8 cellular contexts compared by ENCODE assay signal in genomic region chr19:18522862-18523440, GRCh38. TPM values are rescaled to one million over a fixed set of nuclear protein-coding genes. Genes with fewer than 3 reads are reported as not detected.
DNase-seq lines count a peak whose midpoint lies in the region; ATAC-seq, FAIRE-seq and TF ChIP-seq lines count a peak whose summit lies in the region.
"Not testable (repeated sequence)": the region's sequence is repeated elsewhere in the genome, so short reads cannot be mapped to it uniquely, and the experiment has no call there.

No MANE protein-coding gene starts in this region.

- H3K9me3 Mint-ChIP-seq in activated naive CD4-positive, alpha-beta T cell treated with anti-CD3 and anti-CD28 coated beads, Interleukin-2, amount 50 U/mL, for 72 hours; effector memory CD8-positive, alpha-beta T cell: not testable (repeated sequence)

- H3K4me3 ChIP-seq in HUES48 (ENCODE audit: low read depth, low read length) (peak overlapping the region; percentile 18; the same call in 1 of the 2 replicates), SU-DHL-6 (ENCODE audit: insufficient read depth, low read length, poor library complexity, severe bottlenecking) (peak overlapping the region; percentile 34), HepG2 (replicated peaks in 1 of 3; ENCODE audit: insufficient read depth in 1 of 3, low read depth in 2 of 3, low read length in 3 of 3) (peak overlapping the region; percentile 12 to 60 (median 21); a peak in 3 of 6 replicates), parathyroid adenoma (ENCODE audit: low read depth, low read length) (peak overlapping the region; percentile 87), tibial nerve (peak overlapping the region in 1 of 4 donors; percentile 90)

- POLR2A ChIA-PET in HepG2 (lab: Yijun Ruan, JAX): interaction anchor here (0.6 to 4.2 kb wide), 9 partner anchors 19 to 116 kb away, joined by 3 to 37 read pairs (median 4); partner anchors contain the start of genes KXD1, REX1BD and UBA52

- not testable (repeated sequence) for H3K27me3 ChIP-seq in HUES48 (ENCODE audit: control insufficient read depth, insufficient read depth, low read length); SU-DHL-6 (ENCODE audit: low read length); HepG2 (ENCODE audit: control insufficient read depth in 1 of 2, insufficient read depth in 2 of 2, low read length in 2 of 2); parathyroid adenoma (ENCODE audit: control insufficient read depth, insufficient read depth, low read length); tibial nerve

- not testable (repeated sequence) for TF ChIP-seq RAD21 in HepG2 (CRISPR knock-in tag; IDR thresholded peaks at IDR 0.05)

- H3K36me3 ChIP-seq in HUES48 (ENCODE audit: control insufficient read depth, insufficient read depth, low read length); SU-DHL-6 (ENCODE audit: low read length); HepG2 (replicated peaks in 1 of 2; ENCODE audit: control insufficient read depth in 1 of 2, insufficient read depth in 2 of 2, low read length in 2 of 2); parathyroid adenoma (ENCODE audit: control insufficient read depth, insufficient read depth, low read length); tibial nerve: not testable (repeated sequence)

- DNase-seq in activated naive CD4-positive, alpha-beta T cell treated with anti-CD3 and anti-CD28 coated beads, Interleukin-2, amount 50 U/mL, for 72 hours (ENCODE audit: low spot score in 2 of 2); effector memory CD8-positive, alpha-beta T cell; HepG2 (ENCODE audit: low spot score); tibial nerve (ENCODE audit: low spot score in 2 of 2): not testable (repeated sequence)

- not testable (repeated sequence) for TF ChIP-seq EP300 in HepG2 (IDR thresholded peaks at IDR 0.05; ENCODE audit: low read depth in 2 of 2, low read length in 2 of 2); HepG2 (CRISPR knock-in tag; IDR thresholded peaks at IDR 0.05; ENCODE audit: borderline replicate concordance); tibial nerve (IDR thresholded peaks at IDR 0.05)

- not testable (repeated sequence) for H3K4me1 ChIP-seq in HUES48 (ENCODE audit: control insufficient read depth, insufficient read depth, low read length); parathyroid adenoma
- H3K4me1 ChIP-seq in HepG2 (ENCODE audit: insufficient read depth, low read length) (peaks cover 44% of the 10 kb centered on the region), tibial nerve (peaks cover 0 to 30% (median 17%) of the 10 kb centered on the region in 4 donors)

- intact Hi-C loops in HepG2 (cut with micrococcal nuclease; ENCODE audit: unreplicated experiment): loop anchor here (2.0 to 10.0 kb wide), 4 partner anchors 26 to 238 kb away; partner anchors contain the start of genes JUND and KXD1

- CTCF ChIA-PET in HepG2 (lab: Yijun Ruan, JAX; ENCODE audit: low intra/inter-chr PET ratio, low total read pairs): interaction anchor here (0.9 kb wide), 1 partner anchor 16 kb away, joined by 3 read pairs; no protein-coding TSS in a partner anchor

- ATAC-seq in activated naive CD4-positive, alpha-beta T cell treated with anti-CD3 and anti-CD28 coated beads, Interleukin-2, amount 50 U/mL, for 72 hours; effector memory CD8-positive, alpha-beta T cell (replicated peaks); HepG2: not testable (repeated sequence)

- peak overlapping the region; percentile 51 for H3K4me2 ChIP-seq in SU-DHL-6 (ENCODE audit: low read depth, low read length, poor library complexity, severe bottlenecking)
- H3K4me2 ChIP-seq in HepG2 (ENCODE audit: low read depth, low read length): peak overlapping the region; percentile 63
- peak overlapping the region; percentile 66 for H3K4me2 ChIP-seq in parathyroid adenoma (ENCODE audit: low read length)

- H4K20me1 ChIP-seq in SU-DHL-6 (ENCODE audit: low read depth, low read length); HepG2 (ENCODE audit: insufficient read depth, low read length): not testable (repeated sequence)

- H3K9me2 ChIP-seq in SU-DHL-6 (replicated peaks; ENCODE audit: insufficient read depth, low read length): not testable (repeated sequence)

- H3K27me3 Mint-ChIP-seq in effector memory CD8-positive, alpha-beta T cell: not testable (repeated sequence)

- not testable (repeated sequence) for FAIRE-seq in HepG2 (lab: Jason Lieb, UNC)

- peak overlapping the region; percentile 8; the same call in 1 of the 2 replicates for H3K27ac ChIP-seq in C4-2B
- H3K27ac ChIP-seq in HUES48 (ENCODE audit: low read depth, low read length); SU-DHL-6 (ENCODE audit: low read depth, low read length); HepG2 (ENCODE audit: extremely low read length, insufficient read depth, low read length): not testable (repeated sequence)
- peak overlapping the region; percentile 38 for H3K27ac ChIP-seq in parathyroid adenoma
- peak overlapping the region in 3 of 4 donors; percentile 53 to 77 (median 67) for H3K27ac ChIP-seq in tibial nerve

- H3K9ac ChIP-seq in HUES48 (ENCODE audit: low read depth, low read length) (0 out of 2 replicates have a peak overlapping the region, but pooled peaks have one; percentile 51), SU-DHL-6 (ENCODE audit: low read length) (peak overlapping the region; percentile 40; the same call in 1 of the 2 replicates), HepG2 (ENCODE audit: insufficient read depth, low read depth, low read length) (peak overlapping the region; percentile 47)
- H3K9ac ChIP-seq in parathyroid adenoma: not testable (repeated sequence)

- H2AFZ ChIP-seq in SU-DHL-6 (ENCODE audit: low read depth, low read length, severe bottlenecking) (peak overlapping the region; percentile 75), parathyroid adenoma (peak overlapping the region; percentile 54)
- H2AFZ ChIP-seq in HepG2 (ENCODE audit: low read length): not testable (repeated sequence)

- H3K9me3 ChIP-seq in HUES48 (ENCODE audit: control insufficient read depth, insufficient read depth, low read length); SU-DHL-6 (ENCODE audit: insufficient read depth, low read length); HepG2 (ENCODE audit: low read length); parathyroid adenoma (ENCODE audit: control insufficient read depth, low read length); tibial nerve: not testable (repeated sequence)

- H3K79me2 ChIP-seq in SU-DHL-6 (ENCODE audit: insufficient read depth, low read length) (peaks cover 37% of the 10 kb centered on the region), HepG2 (ENCODE audit: insufficient read depth, low read length) (peaks cover 36% of the 10 kb centered on the region), parathyroid adenoma (peaks cover 27% of the 10 kb centered on the region)

- WGBS in HepG2 (ENCODE audit: low lambda C conversion rate): 38% methylated on average over 19 of the region's 19 CpGs
- 72 to 78% methylated on average over 19 of the region's 19 CpGs for WGBS in tibial nerve, 2 donors

- in situ Hi-C loops in HepG2 (cut with HindIII; ENCODE audit: extremely low pct_ligation_motif_present, low pct_unique_long_range_greater_than_20kb): loop anchor here (10.0 kb wide), 1 partner anchor 48 kb away; no protein-coding TSS in a partner anchor

- not testable (repeated sequence) for TF ChIP-seq POLR2A in HepG2 (IDR thresholded peaks at IDR 0.05; ENCODE audit: insufficient read depth in 1 of 2, low read depth in 2 of 2, low read length in 2 of 2); tibial nerve (IDR thresholded peaks at IDR 0.05)

- H3K4me1 Mint-ChIP-seq in effector memory CD8-positive, alpha-beta T cell (ENCODE audit: low read depth in 2 of 2): peaks cover 20 to 24% of the 10 kb centered on the region in 2 donors

- not testable (repeated sequence) for H3F3A ChIP-seq in SU-DHL-6 (ENCODE audit: insufficient read depth)

- BruUV-seq in HepG2 (replicated peaks; lab: Mats Ljungman, UMichigan): not testable (repeated sequence)

- peak overlapping the region; percentile 90 to 97 for H3K27ac Mint-ChIP-seq in activated naive CD4-positive, alpha-beta T cell treated with anti-CD3 and anti-CD28 coated beads, Interleukin-2, amount 50 U/mL, for 72 hours
- peak overlapping the region; percentile 95 to 97 for H3K27ac Mint-ChIP-seq in effector memory CD8-positive, alpha-beta T cell

- H3K4me3 Mint-ChIP-seq in effector memory CD8-positive, alpha-beta T cell: peak overlapping the region; percentile 89 to 91

- H3K36me3 Mint-ChIP-seq in activated naive CD4-positive, alpha-beta T cell treated with anti-CD3 and anti-CD28 coated beads, Interleukin-2, amount 50 U/mL, for 72 hours: peaks cover 6 to 11% of the 10 kb centered on the region in 2 donors
- peaks cover 37% of the 10 kb centered on the region for H3K36me3 Mint-ChIP-seq in effector memory CD8-positive, alpha-beta T cell (ENCODE audit: insufficient read depth)

- TF ChIP-seq CTCF in C4-2B (conservative IDR thresholded peaks at IDR 0.05); SU-DHL-6 (IDR thresholded peaks at IDR 0.05; ENCODE audit: insufficient read depth, low read length, poor library complexity, severe bottlenecking); HepG2 (CRISPR knock-in tag; IDR thresholded peaks at IDR 0.05); parathyroid adenoma (IDR thresholded peaks at IDR 0.05); tibial nerve (IDR thresholded peaks at IDR 0.05): not testable (repeated sequence)

RNA-seq across cellular contexts. Expression of gene ELL, which starts 1.1 kb away (rescaled TPM):
- 10 to 100 TPM; 18.8 to 23.0 TPM for total RNA-seq in activated naive CD4-positive, alpha-beta T cell treated with anti-CD3 and anti-CD28 coated beads, Interleukin-2, amount 50 U/mL, for 72 hours
- 3.2 and 3.7 TPM in 2 replicates for total RNA-seq in HepG2 (2016; rRNA removed; fragmentation: Illumina TruSeq; extraction: Trizol)
- total RNA-seq in HepG2 (2016; cell fraction: cytosol; rRNA removed; fragmentation: Illumina TruSeq; extraction: Trizol; ENCODE audit: low read depth): 0.71 and 1.1 TPM in 2 replicates
- total RNA-seq in HepG2 (2016; cell fraction: insoluble cytoplasmic fraction; rRNA removed; fragmentation: Illumina TruSeq; extraction: Trizol): 2.7 and 4.1 TPM in 2 replicates
- total RNA-seq in HepG2 (2016; cell fraction: membrane; rRNA removed; fragmentation: Illumina TruSeq; extraction: Trizol): 2.3 and 2.5 TPM in 2 replicates
- total RNA-seq in HepG2 (2016; cell fraction: nucleus; rRNA removed; fragmentation: Illumina TruSeq; extraction: Trizol): 3.3 and 4.8 TPM in 2 replicates
- 5.4 and 5.8 TPM in 2 replicates for polyA plus RNA-seq in HepG2 (2011; rRNA removed)
- polyA plus RNA-seq in HepG2 (2011; cell fraction: cytosol; rRNA removed): 3.2 and 4.3 TPM in 2 replicates
- 27.1 and 34.7 TPM in 2 replicates for polyA plus RNA-seq in HepG2 (2011; cell fraction: nucleus; rRNA removed)
- 7.1 TPM in 2 replicates for polyA plus RNA-seq in HepG2 (2012)
- polyA plus RNA-seq in HepG2 (2016; cell fraction: cytosol; fragmentation: Illumina TruSeq; extraction: Trizol; ENCODE audit: low read depth): 0.20 and 0.33 TPM in 2 replicates
- 3.1 and 4.0 TPM in 2 replicates for polyA plus RNA-seq in HepG2 (2016; cell fraction: insoluble cytoplasmic fraction; fragmentation: Illumina TruSeq; extraction: Trizol; ENCODE audit: low read depth)
- 1.0 and 1.1 TPM in 2 replicates for polyA plus RNA-seq in HepG2 (2016; cell fraction: membrane; fragmentation: Illumina TruSeq; extraction: Trizol; ENCODE audit: low read depth)
- 5.1 and 5.2 TPM in 2 replicates for polyA plus RNA-seq in HepG2 (2016; cell fraction: nucleus; fragmentation: Illumina TruSeq; extraction: Trizol; ENCODE audit: insufficient read depth, low read depth)
- polyA minus RNA-seq in HepG2 (2011; rRNA and poly(A)+ RNA removed; ENCODE audit: low replicate concordance): 6.3 and 17.2 TPM in 2 replicates
- 6.0 and 8.8 TPM in 2 replicates for polyA minus RNA-seq in HepG2 (2011; cell fraction: cytosol; rRNA and poly(A)+ RNA removed)
- 12.9 and 14.3 TPM in 2 replicates for polyA minus RNA-seq in HepG2 (2011; cell fraction: nucleus; rRNA and poly(A)+ RNA removed)
- total RNA-seq in tibial nerve: 10 to 100 TPM; 13.8 to 45.9 (median 26.0) TPM

RNA-seq across cellular contexts. Expression of gene FKBP8, which starts 20.4 kb away (rescaled TPM):
- 100 to 1,000 TPM; 153 to 236 TPM for total RNA-seq in activated naive CD4-positive, alpha-beta T cell treated with anti-CD3 and anti-CD28 coated beads, Interleukin-2, amount 50 U/mL, for 72 hours
- total RNA-seq in HepG2 (2016; rRNA removed; fragmentation: Illumina TruSeq; extraction: Trizol) (75.1 and 81.7 TPM in 2 replicates), tibial nerve (100 to 1,000 TPM; 391 to 451 (median 434) TPM)
- total RNA-seq in HepG2 (2016; cell fraction: cytosol; rRNA removed; fragmentation: Illumina TruSeq; extraction: Trizol; ENCODE audit: low read depth): 75.9 and 83.0 TPM in 2 replicates
- 78.1 and 87.6 TPM in 2 replicates for total RNA-seq in HepG2 (2016; cell fraction: insoluble cytoplasmic fraction; rRNA removed; fragmentation: Illumina TruSeq; extraction: Trizol)
- 92.2 and 111 TPM in 2 replicates for total RNA-seq in HepG2 (2016; cell fraction: membrane; rRNA removed; fragmentation: Illumina TruSeq; extraction: Trizol)
- total RNA-seq in HepG2 (2016; cell fraction: nucleus; rRNA removed; fragmentation: Illumina TruSeq; extraction: Trizol): 32.7 and 42.9 TPM in 2 replicates
- polyA plus RNA-seq in HepG2 (2011; rRNA removed): 93.9 and 135 TPM in 2 replicates
- polyA plus RNA-seq in HepG2 (2011; cell fraction: cytosol; rRNA removed): 101 and 179 TPM in 2 replicates
- polyA plus RNA-seq in HepG2 (2011; cell fraction: nucleus; rRNA removed): 159 and 173 TPM in 2 replicates
- 93.8 and 130 TPM in 2 replicates for polyA plus RNA-seq in HepG2 (2012)
- 84.6 and 95.1 TPM in 2 replicates for polyA plus RNA-seq in HepG2 (2016; cell fraction: cytosol; fragmentation: Illumina TruSeq; extraction: Trizol; ENCODE audit: low read depth)
- 107 and 111 TPM in 2 replicates for polyA plus RNA-seq in HepG2 (2016; cell fraction: insoluble cytoplasmic fraction; fragmentation: Illumina TruSeq; extraction: Trizol; ENCODE audit: low read depth)
- 117 and 126 TPM in 2 replicates for polyA plus RNA-seq in HepG2 (2016; cell fraction: membrane; fragmentation: Illumina TruSeq; extraction: Trizol; ENCODE audit: low read depth)
- 80.5 and 87.9 TPM in 2 replicates for polyA plus RNA-seq in HepG2 (2016; cell fraction: nucleus; fragmentation: Illumina TruSeq; extraction: Trizol; ENCODE audit: insufficient read depth, low read depth)
- 96.9 and 151 TPM in 2 replicates for polyA minus RNA-seq in HepG2 (2011; rRNA and poly(A)+ RNA removed; ENCODE audit: low replicate concordance)
- polyA minus RNA-seq in HepG2 (2011; cell fraction: cytosol; rRNA and poly(A)+ RNA removed): 63.3 and 77.3 TPM in 2 replicates
- 16.6 and 20.1 TPM in 2 replicates for polyA minus RNA-seq in HepG2 (2011; cell fraction: nucleus; rRNA and poly(A)+ RNA removed)

RNA-seq across cellular contexts. Expression of gene KXD1, which starts 34.7 kb away (rescaled TPM):
- total RNA-seq in activated naive CD4-positive, alpha-beta T cell treated with anti-CD3 and anti-CD28 coated beads, Interleukin-2, amount 50 U/mL, for 72 hours: 100 to 1,000 TPM in 1 of 2 donors, 10 to 100 TPM in 1; 75.8 to 122 TPM
- total RNA-seq in HepG2 (2016; rRNA removed; fragmentation: Illumina TruSeq; extraction: Trizol): 44.6 and 53.1 TPM in 2 replicates
- 49.9 and 63.5 TPM in 2 replicates for total RNA-seq in HepG2 (2016; cell fraction: cytosol; rRNA removed; fragmentation: Illumina TruSeq; extraction: Trizol; ENCODE audit: low read depth)
- total RNA-seq in HepG2 (2016; cell fraction: insoluble cytoplasmic fraction; rRNA removed; fragmentation: Illumina TruSeq; extraction: Trizol): 46.0 and 46.4 TPM in 2 replicates
- total RNA-seq in HepG2 (2016; cell fraction: membrane; rRNA removed; fragmentation: Illumina TruSeq; extraction: Trizol): 90.1 and 104 TPM in 2 replicates
- total RNA-seq in HepG2 (2016; cell fraction: nucleus; rRNA removed; fragmentation: Illumina TruSeq; extraction: Trizol): 20.4 and 21.0 TPM in 2 replicates
- 143 and 160 TPM in 2 replicates for polyA plus RNA-seq in HepG2 (2011; rRNA removed)
- 112 and 130 TPM in 2 replicates for polyA plus RNA-seq in HepG2 (2011; cell fraction: cytosol; rRNA removed)
- polyA plus RNA-seq in HepG2 (2011; cell fraction: nucleus; rRNA removed): 122 and 125 TPM in 2 replicates
- 61.5 and 85.8 TPM in 2 replicates for polyA plus RNA-seq in HepG2 (2012)
- polyA plus RNA-seq in HepG2 (2016; cell fraction: cytosol; fragmentation: Illumina TruSeq; extraction: Trizol; ENCODE audit: low read depth): 72.0 and 99.5 TPM in 2 replicates
- 68.6 and 76.3 TPM in 2 replicates for polyA plus RNA-seq in HepG2 (2016; cell fraction: insoluble cytoplasmic fraction; fragmentation: Illumina TruSeq; extraction: Trizol; ENCODE audit: low read depth)
- polyA plus RNA-seq in HepG2 (2016; cell fraction: membrane; fragmentation: Illumina TruSeq; extraction: Trizol; ENCODE audit: low read depth): 121 and 126 TPM in 2 replicates
- polyA plus RNA-seq in HepG2 (2016; cell fraction: nucleus; fragmentation: Illumina TruSeq; extraction: Trizol; ENCODE audit: insufficient read depth, low read depth): 62.9 and 64.5 TPM in 2 replicates
- polyA minus RNA-seq in HepG2 (2011; rRNA and poly(A)+ RNA removed; ENCODE audit: low replicate concordance): 73.9 and 103 TPM in 2 replicates
- 43.1 and 52.2 TPM in 2 replicates for polyA minus RNA-seq in HepG2 (2011; cell fraction: cytosol; rRNA and poly(A)+ RNA removed)
- polyA minus RNA-seq in HepG2 (2011; cell fraction: nucleus; rRNA and poly(A)+ RNA removed): 20.0 and 23.6 TPM in 2 replicates
- total RNA-seq in tibial nerve: 100 to 1,000 TPM; 122 to 298 (median 167) TPM

RNA-seq across cellular contexts. Expression of gene UBA52, which starts 48.7 kb away (rescaled TPM):
- total RNA-seq in activated naive CD4-positive, alpha-beta T cell treated with anti-CD3 and anti-CD28 coated beads, Interleukin-2, amount 50 U/mL, for 72 hours: 1,000 to 10,000 TPM; 1,677 to 1,782 TPM
- total RNA-seq in HepG2 (2016; rRNA removed; fragmentation: Illumina TruSeq; extraction: Trizol): 959 and 1,184 TPM in 2 replicates
- 1,298 and 1,315 TPM in 2 replicates for total RNA-seq in HepG2 (2016; cell fraction: cytosol; rRNA removed; fragmentation: Illumina TruSeq; extraction: Trizol; ENCODE audit: low read depth)
- 938 and 1,264 TPM in 2 replicates for total RNA-seq in HepG2 (2016; cell fraction: insoluble cytoplasmic fraction; rRNA removed; fragmentation: Illumina TruSeq; extraction: Trizol)
- 1,565 and 1,724 TPM in 2 replicates for total RNA-seq in HepG2 (2016; cell fraction: membrane; rRNA removed; fragmentation: Illumina TruSeq; extraction: Trizol)
- total RNA-seq in HepG2 (2016; cell fraction: nucleus; rRNA removed; fragmentation: Illumina TruSeq; extraction: Trizol): 276 and 314 TPM in 2 replicates
- 1,655 and 1,782 TPM in 2 replicates for polyA plus RNA-seq in HepG2 (2011; rRNA removed)
- 2,000 and 3,037 TPM in 2 replicates for polyA plus RNA-seq in HepG2 (2011; cell fraction: cytosol; rRNA removed)
- 482 and 607 TPM in 2 replicates for polyA plus RNA-seq in HepG2 (2011; cell fraction: nucleus; rRNA removed)
- polyA plus RNA-seq in HepG2 (2012): 1,641 and 1,658 TPM in 2 replicates
- 1,864 and 1,905 TPM in 2 replicates for polyA plus RNA-seq in HepG2 (2016; cell fraction: cytosol; fragmentation: Illumina TruSeq; extraction: Trizol; ENCODE audit: low read depth)
- 1,524 and 1,536 TPM in 2 replicates for polyA plus RNA-seq in HepG2 (2016; cell fraction: insoluble cytoplasmic fraction; fragmentation: Illumina TruSeq; extraction: Trizol; ENCODE audit: low read depth)
- 2,008 and 2,053 TPM in 2 replicates for polyA plus RNA-seq in HepG2 (2016; cell fraction: membrane; fragmentation: Illumina TruSeq; extraction: Trizol; ENCODE audit: low read depth)
- polyA plus RNA-seq in HepG2 (2016; cell fraction: nucleus; fragmentation: Illumina TruSeq; extraction: Trizol; ENCODE audit: insufficient read depth, low read depth): 658 and 675 TPM in 2 replicates
- polyA minus RNA-seq in HepG2 (2011; rRNA and poly(A)+ RNA removed; ENCODE audit: low replicate concordance): 1,990 and 2,943 TPM in 2 replicates
- 420 and 430 TPM in 2 replicates for polyA minus RNA-seq in HepG2 (2011; cell fraction: cytosol; rRNA and poly(A)+ RNA removed)
- 113 and 142 TPM in 2 replicates for polyA minus RNA-seq in HepG2 (2011; cell fraction: nucleus; rRNA and poly(A)+ RNA removed)
- total RNA-seq in tibial nerve: 100 to 1,000 TPM; 504 to 826 (median 521) TPM
